ENCODE assay signal across 1 cellular context in genomic region chr18:58670561-58671121, GRCh38.
TF ChIP-seq lines count a peak whose summit lies in the region.

No MANE protein-coding gene starts in this region.

TF ChIP-seq in GM12878, 131 proteins besides CTCF, POLR2A, EP300 and RAD21 (continued from another document):
- TF ChIP-seq, protein P1, sequence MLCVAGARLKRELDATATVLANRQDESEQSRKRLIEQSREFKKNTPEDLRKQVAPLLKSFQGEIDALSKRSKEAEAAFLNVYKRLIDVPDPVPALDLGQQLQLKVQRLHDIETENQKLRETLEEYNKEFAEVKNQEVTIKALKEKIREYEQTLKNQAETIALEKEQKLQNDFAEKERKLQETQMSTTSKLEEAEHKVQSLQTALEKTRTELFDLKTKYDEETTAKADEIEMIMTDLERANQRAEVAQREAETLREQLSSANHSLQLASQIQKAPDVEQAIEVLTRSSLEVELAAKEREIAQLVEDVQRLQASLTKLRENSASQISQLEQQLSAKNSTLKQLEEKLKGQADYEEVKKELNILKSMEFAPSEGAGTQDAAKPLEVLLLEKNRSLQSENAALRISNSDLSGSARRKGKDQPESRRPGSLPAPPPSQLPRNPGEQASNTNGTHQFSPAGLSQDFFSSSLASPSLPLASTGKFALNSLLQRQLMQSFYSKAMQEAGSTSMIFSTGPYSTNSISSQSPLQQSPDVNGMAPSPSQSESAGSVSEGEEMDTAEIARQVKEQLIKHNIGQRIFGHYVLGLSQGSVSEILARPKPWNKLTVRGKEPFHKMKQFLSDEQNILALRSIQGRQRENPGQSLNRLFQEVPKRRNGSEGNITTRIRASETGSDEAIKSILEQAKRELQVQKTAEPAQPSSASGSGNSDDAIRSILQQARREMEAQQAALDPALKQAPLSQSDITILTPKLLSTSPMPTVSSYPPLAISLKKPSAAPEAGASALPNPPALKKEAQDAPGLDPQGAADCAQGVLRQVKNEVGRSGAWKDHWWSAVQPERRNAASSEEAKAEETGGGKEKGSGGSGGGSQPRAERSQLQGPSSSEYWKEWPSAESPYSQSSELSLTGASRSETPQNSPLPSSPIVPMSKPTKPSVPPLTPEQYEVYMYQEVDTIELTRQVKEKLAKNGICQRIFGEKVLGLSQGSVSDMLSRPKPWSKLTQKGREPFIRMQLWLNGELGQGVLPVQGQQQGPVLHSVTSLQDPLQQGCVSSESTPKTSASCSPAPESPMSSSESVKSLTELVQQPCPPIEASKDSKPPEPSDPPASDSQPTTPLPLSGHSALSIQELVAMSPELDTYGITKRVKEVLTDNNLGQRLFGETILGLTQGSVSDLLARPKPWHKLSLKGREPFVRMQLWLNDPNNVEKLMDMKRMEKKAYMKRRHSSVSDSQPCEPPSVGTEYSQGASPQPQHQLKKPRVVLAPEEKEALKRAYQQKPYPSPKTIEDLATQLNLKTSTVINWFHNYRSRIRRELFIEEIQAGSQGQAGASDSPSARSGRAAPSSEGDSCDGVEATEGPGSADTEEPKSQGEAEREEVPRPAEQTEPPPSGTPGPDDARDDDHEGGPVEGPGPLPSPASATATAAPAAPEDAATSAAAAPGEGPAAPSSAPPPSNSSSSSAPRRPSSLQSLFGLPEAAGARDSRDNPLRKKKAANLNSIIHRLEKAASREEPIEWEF (IDR thresholded peaks at IDR 0.05; ENCODE audit: insufficient replicate concordance, low read depth, low read length): no peak
- TF ChIP-seq SMARCA5 (IDR thresholded peaks at IDR 0.05): 0 out of 2 replicates have a peak, but pooled peaks have one; percentile 21
- TF ChIP-seq BCL11A (IDR thresholded peaks at IDR 0.05; ENCODE audit: low read depth, low read length): no peak
- no peak for TF ChIP-seq FOXK2 (IDR thresholded peaks at IDR 0.05)
- TF ChIP-seq KLF5 (IDR thresholded peaks at IDR 0.05; ENCODE audit: partially characterized antibody): peak; percentile 0
- TF ChIP-seq SMAD1 (IDR thresholded peaks at IDR 0.05; ENCODE audit: low read depth, partially characterized antibody): no peak
- no peak for TF ChIP-seq NFYA (IDR thresholded peaks at IDR 0.05; ENCODE audit: borderline replicate concordance, low read depth, low read length)
- TF ChIP-seq KAT2A (conservative IDR thresholded peaks at IDR 0.05; ENCODE audit: control insufficient read depth, low read depth, low read length): no peak
- no peak for TF ChIP-seq ZSCAN29 (IDR thresholded peaks at IDR 0.05)
